13 cellular contexts compared by ENCODE assay signal in genomic region chr17:60086822-60087591, GRCh38. TPM values are rescaled to one million over a fixed set of nuclear protein-coding genes. Genes with fewer than 3 reads are reported as not detected.
DNase-seq lines count a peak whose midpoint lies in the region; ATAC-seq lines count a peak whose summit lies in the region.
"Had no signal": no experiment of that assay in that cellular context is flagged by ENCODE, and none has a peak within 500 bp of the region (broad histone marks: within the 10 kb centered on the region; RNA-seq: fewer than 3 reads in every experiment).

No MANE protein-coding gene starts in this region.

- DNase-seq in AG08395 (ENCODE audit: low spot score) (peak; percentile 82), amniotic epithelial cell (ENCODE audit: low read depth) (peak; percentile 46), iPS-NIHi11 (ENCODE audit: low spot score) (peak; percentile 26), G401 (ENCODE audit: low spot score) (no peak), nucleus accumbens (lab: John Stamatoyannopoulos, UW) (no peak)
- DNase-seq in effector memory CD8-positive, alpha-beta T cell, result no peak
- DNase-seq: activated naive CD4-positive, alpha-beta T cell treated with Interleukin-2 at 50 U/mL for 16 hours; CD8-positive, alpha-beta memory T cell; H7; midbrain; stimulated activated CD4-positive, alpha-beta T cell treated with anti-CD3 and anti-CD28 coated beads, Interleukin-15, amount 100 ng/mL, for 24 hours had no signal

- H3K36me3 Mint-ChIP-seq in IgD-negative memory B cell, result no peaks in the 10 kb centered on the region
- no peaks in the 10 kb centered on the region for H3K36me3 Mint-ChIP-seq in effector memory CD8-positive, alpha-beta T cell (ENCODE audit: insufficient read depth)
- H3K36me3 Mint-ChIP-seq: CD8-positive, alpha-beta memory T cell had no signal

- ATAC-seq in GM21515 (IDR thresholded peaks at IDR 0.05; ENCODE audit: unreplicated experiment), result no peak
- ATAC-seq in effector memory CD8-positive, alpha-beta T cell (replicated peaks), result no peak

- in situ Hi-C loops in G401 (cut with HindIII; ENCODE audit: low sequenced_read_pairs), result no loop called here

- peak overlapping the region; percentile 18 to 61 (median 50) for H3K4me3 Mint-ChIP-seq in IgD-negative memory B cell
- H3K4me3 Mint-ChIP-seq in effector memory CD8-positive, alpha-beta T cell, result no peak overlapping the region
- H3K4me3 Mint-ChIP-seq: CD8-positive, alpha-beta memory T cell had no signal

- peaks cover 3% of the 10 kb centered on the region for H3K27me3 Mint-ChIP-seq in IgD-negative memory B cell
- peaks cover 4 to 22% of the 10 kb centered on the region in 2 donors for H3K27me3 Mint-ChIP-seq in effector memory CD8-positive, alpha-beta T cell

- peak overlapping the region; percentile 30 to 78 (median 67) for H3K27ac Mint-ChIP-seq in IgD-negative memory B cell
- no peak overlapping the region for H3K27ac Mint-ChIP-seq in effector memory CD8-positive, alpha-beta T cell

- H3K9me3 Mint-ChIP-seq in IgD-negative memory B cell, result no peaks in the 10 kb centered on the region
- H3K9me3 Mint-ChIP-seq in effector memory CD8-positive, alpha-beta T cell, result peaks cover 0 to 3% of the 10 kb centered on the region in 2 donors

- H3K4me1 Mint-ChIP-seq in IgD-negative memory B cell, result peaks cover 39 to 40% (median 39%) of the 10 kb centered on the region in 3 donors
- no peaks in the 10 kb centered on the region for H3K4me1 Mint-ChIP-seq in effector memory CD8-positive, alpha-beta T cell (ENCODE audit: low read depth in 2 of 2)
- H3K4me1 Mint-ChIP-seq: CD8-positive, alpha-beta memory T cell had no signal

RNA-seq across cellular contexts. Expression of gene HEATR6, which starts 8.3 kb away (rescaled TPM):
- polyA plus RNA-seq in IgD-negative memory B cell, result 15.1 TPM
- 22.8 and 27.8 TPM in 2 replicates for total RNA-seq in G401 (2014; rRNA removed; shearing (Covaris generic))

Comparison
In these comparisons a context has a peak if more than half of its experiments do, and no peak if none do; other contexts are left out.
1. DNase-seq: peak in AG08395 (single experiment), amniotic epithelial cell (single experiment) and iPS-NIHi11 (single experiment); none in G401 (single experiment), nucleus accumbens (0 of 56) and effector memory CD8-positive, alpha-beta T cell (0 of 3).
2. H3K27ac Mint-ChIP-seq: peak in IgD-negative memory B cell (3 of 3); none in effector memory CD8-positive, alpha-beta T cell (0 of 2).
3. H3K4me3 Mint-ChIP-seq: peak in IgD-negative memory B cell (4 of 4); none in effector memory CD8-positive, alpha-beta T cell (0 of 2).